Comparison of ENCODE assay signal across 10 cellular contexts in the genomic region with DNA sequence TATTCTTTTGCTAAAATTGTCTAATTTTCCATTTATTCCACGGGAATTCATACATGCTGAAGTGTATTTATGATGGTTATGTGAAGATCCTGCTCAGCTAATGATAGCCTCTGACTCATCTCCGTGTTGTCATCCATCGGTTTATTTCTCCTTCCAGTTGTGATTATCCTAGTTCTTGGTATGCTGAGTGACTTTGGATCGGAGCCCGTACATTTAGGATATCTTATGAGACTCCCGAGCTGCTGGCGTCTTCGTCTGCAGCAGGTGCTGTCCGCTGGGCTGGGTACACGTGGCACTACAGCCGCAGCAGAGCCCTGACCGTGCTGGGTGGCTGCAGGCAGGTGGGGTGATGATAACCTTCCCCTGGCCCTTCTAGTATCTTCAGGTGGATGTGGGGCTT. TPM values are rescaled to one million over a fixed set of nuclear protein-coding genes. Genes with fewer than 3 reads are reported as not detected.
DNase-seq lines count a peak whose midpoint lies in the region; ATAC-seq and TF ChIP-seq lines count a peak whose summit lies in the region.
"Had no signal": no experiment of that assay in that cellular context is flagged by ENCODE, and none has a peak within 500 bp of the region (broad histone marks: within the 10 kb centered on the region; RNA-seq: fewer than 3 reads in every experiment).

No MANE protein-coding gene starts in this region.

- POLR2A ChIA-PET in naive thymus-derived CD4-positive, alpha-beta T cell (lab: Charles Lee), result interaction anchor here (1.0 to 1.5 kb wide), 3 partner anchors 77 to 226 kb away, joined by 5 to 6 read pairs (median 6); a partner anchor contains a TSS

- DNase-seq in CD1c-positive myeloid dendritic cell (ENCODE audit: extremely low spot score) (peak; percentile 16), amniotic epithelial cell (ENCODE audit: low read depth) (peak; percentile 72), endothelial cell (ENCODE audit: low spot score) (no peak)
- DNase-seq in naive thymus-derived CD4-positive, alpha-beta T cell, result no peak
- DNase-seq: NCI-H1417 treated with DMSO at 0.1 percent for 48 hours had no signal

- no peak overlapping the region for H3K27ac ChIP-seq in naive thymus-derived CD4-positive, alpha-beta T cell (ENCODE audit: low read depth, low read length)
- H3K27ac ChIP-seq: parathyroid adenoma had no signal

- H3K9me3 Mint-ChIP-seq in IgD-negative memory B cell, result no peaks in the 10 kb centered on the region
- peaks cover 0 to 2% (median 0%) of the 10 kb centered on the region in 11 donors for H3K9me3 Mint-ChIP-seq in naive thymus-derived CD4-positive, alpha-beta T cell
- no peaks in the 10 kb centered on the region for H3K9me3 Mint-ChIP-seq in endothelial cell (ENCODE audit: unreplicated experiment)

- intact Hi-C loops in naive thymus-derived CD4-positive, alpha-beta T cell (cut with micrococcal nuclease), result loop anchor here (1.0 to 5.0 kb wide), 5 partner anchors 77 to 717 kb away; a partner anchor contains a TSS

- peak overlapping the region; percentile 34 to 96 (median 89) for H3K4me3 Mint-ChIP-seq in IgD-negative memory B cell
- H3K4me3 Mint-ChIP-seq in naive thymus-derived CD4-positive, alpha-beta T cell, result peak overlapping the region; percentile 83 to 99 (median 91)
- no peak overlapping the region for H3K4me3 Mint-ChIP-seq in endothelial cell (ENCODE audit: unreplicated experiment)

- H3K36me3 Mint-ChIP-seq in IgD-negative memory B cell, result no peaks in the 10 kb centered on the region
- peaks cover 0 to 3% (median 0%) of the 10 kb centered on the region in 5 donors for H3K36me3 Mint-ChIP-seq in naive thymus-derived CD4-positive, alpha-beta T cell
- H3K36me3 Mint-ChIP-seq in endothelial cell (ENCODE audit: low read depth, unreplicated experiment), result no peaks in the 10 kb centered on the region

- no peaks in the 10 kb centered on the region for H3K36me3 ChIP-seq in naive thymus-derived CD4-positive, alpha-beta T cell (ENCODE audit: control insufficient read depth in 2 of 3, insufficient read depth in 3 of 3, low read length in 3 of 3)

- CTCF ChIA-PET in naive thymus-derived CD4-positive, alpha-beta T cell (lab: Charles Lee), result interaction anchor here (0.6 to 5.4 kb wide), 6 partner anchors 52 to 735 kb away, joined by 3 to 85 read pairs (median 6); no protein-coding TSS in a partner anchor

- H3K27me3 ChIP-seq in naive thymus-derived CD4-positive, alpha-beta T cell (ENCODE audit: control insufficient read depth in 2 of 2, insufficient read depth in 2 of 2, low read length in 2 of 2), result no peaks in the 10 kb centered on the region

- H3K27me3 Mint-ChIP-seq in IgD-negative memory B cell, result peaks cover 2% of the 10 kb centered on the region
- H3K27me3 Mint-ChIP-seq in naive thymus-derived CD4-positive, alpha-beta T cell, result peaks cover 0 to 5% (median 0%) of the 10 kb centered on the region in 5 donors
- no peaks in the 10 kb centered on the region for H3K27me3 Mint-ChIP-seq in endothelial cell (ENCODE audit: unreplicated experiment)

- peak overlapping the region; percentile 64 for H3K4me3 ChIP-seq in naive thymus-derived CD4-positive, alpha-beta T cell (ENCODE audit: low read length)

- H3K4me1 ChIP-seq in naive thymus-derived CD4-positive, alpha-beta T cell (ENCODE audit: control insufficient read depth in 2 of 2, insufficient read depth in 2 of 2, low read length in 2 of 2), result peaks cover 23 to 33% of the 10 kb centered on the region in 2 donors

- no peaks in the 10 kb centered on the region for H3K9me3 ChIP-seq in naive thymus-derived CD4-positive, alpha-beta T cell (ENCODE audit: control insufficient read depth in 2 of 3, low read length in 3 of 3)

- H3K4me1 Mint-ChIP-seq in IgD-negative memory B cell (peaks cover 19 to 23% (median 21%) of the 10 kb centered on the region in 3 donors), endothelial cell (ENCODE audit: unreplicated experiment) (peaks cover 7% of the 10 kb centered on the region)
- peaks cover 24 to 55% (median 47%) of the 10 kb centered on the region in 7 donors for H3K4me1 Mint-ChIP-seq in naive thymus-derived CD4-positive, alpha-beta T cell

- no peak for ATAC-seq in naive thymus-derived CD4-positive, alpha-beta T cell
- ATAC-seq in HG02610 (IDR thresholded peaks at IDR 0.05; ENCODE audit: unreplicated experiment) (no peak), GM18868 (IDR thresholded peaks at IDR 0.05; ENCODE audit: unreplicated experiment) (no peak), HG03520 (IDR thresholded peaks at IDR 0.05; ENCODE audit: unreplicated experiment) (no peak)

- no peak for TF ChIP-seq CTCF in endothelial cell (IDR thresholded peaks at IDR 0.05; ENCODE audit: unreplicated experiment)

- peak overlapping the region; percentile 41 to 59 (median 55) for H3K27ac Mint-ChIP-seq in IgD-negative memory B cell
- peak overlapping the region; percentile 92 to 99 (median 97) for H3K27ac Mint-ChIP-seq in naive thymus-derived CD4-positive, alpha-beta T cell
- no peak overlapping the region for H3K27ac Mint-ChIP-seq in endothelial cell (ENCODE audit: unreplicated experiment)

RNA-seq across cellular contexts. Expression of a gene that starts 40.1 kb away (rescaled TPM):
- polyA plus RNA-seq in IgD-negative memory B cell, result not detected
- not detected for total RNA-seq in naive thymus-derived CD4-positive, alpha-beta T cell
- not detected for polyA plus RNA-seq in naive thymus-derived CD4-positive, alpha-beta T cell
- not detected for total RNA-seq in endothelial cell (ENCODE audit: unreplicated experiment)

Comparison
In these comparisons a context has a peak if more than half of its experiments do, and no peak if none do; other contexts are left out.
1. DNase-seq: peak in CD1c-positive myeloid dendritic cell (single experiment) and amniotic epithelial cell (single experiment); none in naive thymus-derived CD4-positive, alpha-beta T cell (0 of 9) and endothelial cell (single experiment).